8 cellular contexts compared by ENCODE assay signal in genomic region chr9:114387678-114388431, GRCh38. TPM values are rescaled to one million over a fixed set of nuclear protein-coding genes. Genes with fewer than 3 reads are reported as not detected.
DNase-seq lines count a peak whose midpoint lies in the region; ATAC-seq and TF ChIP-seq lines count a peak whose summit lies in the region.

Gene AKNA (minus strand): TSS chr9:114387982. CDS start chr9:114381333, 6,649 bp downstream.

- peaks cover 4% of the 10 kb centered on the region for H3K4me1 ChIP-seq in Panc1 (ENCODE audit: control insufficient read depth, insufficient read depth, low read length)

- in situ Hi-C loops in Panc1 (cut with HindIII; ENCODE audit: low pct_unique_long_range_greater_than_20kb, low sequenced_read_pairs): no loop called here

- H3K9me3 ChIP-seq in Panc1 (ENCODE audit: control insufficient read depth, insufficient read depth, low read depth, low read length): no peaks in the 10 kb centered on the region

- CTCF ChIA-PET in Panc1 (lab: Charles Lee): no interaction called here

- POLR2A ChIA-PET in Panc1 (lab: Charles Lee): interaction anchor here (0.6 kb wide), 1 partner anchor 58 kb away, joined by 3 read pairs; no protein-coding TSS in a partner anchor

- BruUV-seq in Panc1 (replicated peaks; lab: Mats Ljungman, UMichigan): no TSS peak

- ATAC-seq in HG02642 (IDR thresholded peaks at IDR 0.05; ENCODE audit: poor library complexity, unreplicated experiment) (peak; percentile 34), Panc1 (no peak)

- no peak for TF ChIP-seq CTCF in Panc1 (IDR thresholded peaks at IDR 0.05)

- H3K27me3 ChIP-seq in Panc1 (ENCODE audit: control insufficient read depth, insufficient read depth, low read length): no peaks in the 10 kb centered on the region

- DNase-seq in ELF-1 (ENCODE audit: low read depth, low spot score): peak; percentile 88
- no peak for DNase-seq in Panc1 (ENCODE audit: low read depth, low spot score)
- DNase-seq in activated gamma-delta T cell treated with anti-CD3 and anti-CD28 coated beads, Interleukin-2, amount 50 U/mL, for 16 hours (ENCODE audit: low read depth): peak; percentile 77
- DNase-seq in foreskin melanocyte: peak; percentile 66
- peak; percentile 29 for DNase-seq in occipital lobe (lab: John Stamatoyannopoulos, UW)
- peak; percentile 57 for DNase-seq in superior temporal gyrus (ENCODE audit: extremely low spot score)
- no peak for DNase-seq in HT-29 (ENCODE audit: low spot score)

- no peak within 1 kb of the TSS for H3K27ac ChIP-seq in Panc1 (ENCODE audit: low read length)

- no peaks in the 10 kb centered on the region for H3K36me3 ChIP-seq in Panc1 (ENCODE audit: control insufficient read depth, insufficient read depth, low read length)

- intact Hi-C loops in Panc1 (cut with micrococcal nuclease; ENCODE audit: unreplicated experiment): no loop called here

- no peak within 1 kb of the TSS for H3K4me3 ChIP-seq in Panc1 (ENCODE audit: low read depth in 2 of 2, low read length in 2 of 2)

RNA-seq across cellular contexts. Expression of gene AKNA, which starts in this region (rescaled TPM):
- total RNA-seq in Panc1 (2021; ENCODE audit: unreplicated experiment): 10.1 TPM
- polyA plus RNA-seq in Panc1 (2012; ENCODE audit: insufficient read length): 6.9 TPM
- 3.3 TPM for total RNA-seq in occipital lobe
- total RNA-seq in HT-29 (2014; rRNA removed; shearing (Covaris generic)): 6.1 and 7.8 TPM in 2 replicates

Comparison
In these comparisons a context has a peak if more than half of its experiments do, and no peak if none do; other contexts are left out.
1. DNase-seq: peak in ELF-1 (single experiment), activated gamma-delta T cell treated with anti-CD3 and anti-CD28 coated beads, Interleukin-2, amount 50 U/mL, for 16 hours (single experiment), foreskin melanocyte (single experiment), occipital lobe (single experiment) and superior temporal gyrus (single experiment); none in Panc1 (single experiment) and HT-29 (single experiment).